Comparison of ENCODE assay signal across 1 cellular context in the genomic region with DNA sequence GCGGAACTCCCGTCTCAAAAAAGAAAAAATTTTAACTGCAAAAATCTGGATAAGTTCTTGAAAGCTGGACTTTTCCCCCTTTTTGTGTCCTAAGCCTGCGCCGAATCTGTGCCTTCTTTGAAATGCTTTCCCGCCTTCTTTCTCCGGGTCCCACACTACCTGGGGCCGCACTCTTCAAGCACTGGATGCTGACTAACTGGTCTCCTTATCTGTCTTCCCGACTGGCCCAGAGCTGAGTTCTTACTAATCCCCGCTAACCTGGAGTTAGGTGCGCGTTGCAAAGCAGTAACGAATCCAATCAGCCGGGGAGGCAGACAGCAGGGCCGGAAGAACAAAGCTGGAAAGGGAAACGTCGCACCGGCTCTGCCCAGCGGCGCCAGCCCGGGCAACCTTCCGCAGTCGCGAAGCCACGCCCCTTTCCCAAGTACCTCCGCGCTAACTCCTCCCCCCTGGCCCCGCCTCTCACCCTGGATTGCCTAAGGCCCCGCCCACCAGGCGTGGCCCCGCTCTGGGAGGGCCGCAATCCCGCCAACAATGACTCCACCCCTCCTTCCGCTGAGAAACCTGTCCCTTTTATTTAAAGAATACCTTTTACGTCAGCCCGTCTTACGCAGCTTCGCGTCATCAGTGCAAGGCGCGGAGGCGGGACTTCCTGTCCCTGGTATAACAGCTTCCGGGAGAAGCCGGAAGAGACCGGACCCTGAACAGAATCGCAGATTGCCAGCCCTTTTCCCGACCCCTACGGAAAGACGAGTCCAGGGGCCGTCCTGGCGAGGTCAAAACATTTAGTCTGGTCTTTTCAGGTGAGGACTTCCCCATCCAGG.
TF ChIP-seq lines count a peak whose summit lies in the region.

A gene (plus strand): TSS at position 666 of the 824 bp plus-strand sequence. CDS start 737 bp downstream, outside the sequence.

TF ChIP-seq in K562, 482 proteins besides CTCF, POLR2A, EP300 and RAD21 (continued from another document and continues in another):
- TF ChIP-seq, protein P1, sequence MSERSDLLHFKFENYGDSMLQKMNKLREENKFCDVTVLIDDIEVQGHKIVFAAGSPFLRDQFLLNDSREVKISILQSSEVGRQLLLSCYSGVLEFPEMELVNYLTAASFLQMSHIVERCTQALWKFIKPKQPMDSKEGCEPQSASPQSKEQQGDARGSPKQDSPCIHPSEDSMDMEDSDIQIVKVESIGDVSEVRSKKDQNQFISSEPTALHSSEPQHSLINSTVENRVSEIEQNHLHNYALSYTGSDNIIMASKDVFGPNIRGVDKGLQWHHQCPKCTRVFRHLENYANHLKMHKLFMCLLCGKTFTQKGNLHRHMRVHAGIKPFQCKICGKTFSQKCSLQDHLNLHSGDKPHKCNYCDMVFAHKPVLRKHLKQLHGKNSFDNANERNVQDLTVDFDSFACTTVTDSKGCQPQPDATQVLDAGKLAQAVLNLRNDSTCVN (CRISPR knock-in tag; IDR thresholded peaks at IDR 0.05), result no peak
- TF ChIP-seq TCF7 (IDR thresholded peaks at IDR 0.05; ENCODE audit: borderline replicate concordance), result no peak
- TF ChIP-seq, protein P2, sequence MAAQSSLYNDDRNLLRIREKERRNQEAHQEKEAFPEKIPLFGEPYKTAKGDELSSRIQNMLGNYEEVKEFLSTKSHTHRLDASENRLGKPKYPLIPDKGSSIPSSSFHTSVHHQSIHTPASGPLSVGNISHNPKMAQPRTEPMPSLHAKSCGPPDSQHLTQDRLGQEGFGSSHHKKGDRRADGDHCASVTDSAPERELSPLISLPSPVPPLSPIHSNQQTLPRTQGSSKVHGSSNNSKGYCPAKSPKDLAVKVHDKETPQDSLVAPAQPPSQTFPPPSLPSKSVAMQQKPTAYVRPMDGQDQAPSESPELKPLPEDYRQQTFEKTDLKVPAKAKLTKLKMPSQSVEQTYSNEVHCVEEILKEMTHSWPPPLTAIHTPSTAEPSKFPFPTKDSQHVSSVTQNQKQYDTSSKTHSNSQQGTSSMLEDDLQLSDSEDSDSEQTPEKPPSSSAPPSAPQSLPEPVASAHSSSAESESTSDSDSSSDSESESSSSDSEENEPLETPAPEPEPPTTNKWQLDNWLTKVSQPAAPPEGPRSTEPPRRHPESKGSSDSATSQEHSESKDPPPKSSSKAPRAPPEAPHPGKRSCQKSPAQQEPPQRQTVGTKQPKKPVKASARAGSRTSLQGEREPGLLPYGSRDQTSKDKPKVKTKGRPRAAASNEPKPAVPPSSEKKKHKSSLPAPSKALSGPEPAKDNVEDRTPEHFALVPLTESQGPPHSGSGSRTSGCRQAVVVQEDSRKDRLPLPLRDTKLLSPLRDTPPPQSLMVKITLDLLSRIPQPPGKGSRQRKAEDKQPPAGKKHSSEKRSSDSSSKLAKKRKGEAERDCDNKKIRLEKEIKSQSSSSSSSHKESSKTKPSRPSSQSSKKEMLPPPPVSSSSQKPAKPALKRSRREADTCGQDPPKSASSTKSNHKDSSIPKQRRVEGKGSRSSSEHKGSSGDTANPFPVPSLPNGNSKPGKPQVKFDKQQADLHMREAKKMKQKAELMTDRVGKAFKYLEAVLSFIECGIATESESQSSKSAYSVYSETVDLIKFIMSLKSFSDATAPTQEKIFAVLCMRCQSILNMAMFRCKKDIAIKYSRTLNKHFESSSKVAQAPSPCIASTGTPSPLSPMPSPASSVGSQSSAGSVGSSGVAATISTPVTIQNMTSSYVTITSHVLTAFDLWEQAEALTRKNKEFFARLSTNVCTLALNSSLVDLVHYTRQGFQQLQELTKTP (IDR thresholded peaks at IDR 0.05; ENCODE audit: low read depth in 1 of 2, partially characterized antibody in 2 of 2), result peak in 1 of 2 experiments; percentile 51
- no peak for TF ChIP-seq PCBP1 (IDR thresholded peaks at IDR 0.05; ENCODE audit: low read depth, low read length, poor library complexity, severe bottlenecking)
- TF ChIP-seq RBM14 (IDR thresholded peaks at IDR 0.05; ENCODE audit: borderline replicate concordance, insufficient read depth, low read depth, low read length), result no peak
- TF ChIP-seq JUN (IDR thresholded peaks at IDR 0.05; ENCODE audit: borderline replicate concordance, low read depth, low read length), result peak; percentile 50; the same call in 1 of the 2 replicates
- TF ChIP-seq JUN (CRISPR knock-in tag; IDR thresholded peaks at IDR 0.05; ENCODE audit: borderline replicate concordance), result no peak
- no peak for TF ChIP-seq NFXL1 (CRISPR knock-in tag; IDR thresholded peaks at IDR 0.05)
- TF ChIP-seq ZBTB7A (IDR thresholded peaks at IDR 0.05; ENCODE audit: borderline replicate concordance, control insufficient read depth, low read depth, low read length), result no peak
- TF ChIP-seq OTX1 (CRISPR knock-in tag; IDR thresholded peaks at IDR 0.05), result no peak
- no peak for TF ChIP-seq SREBF2 (CRISPR knock-in tag; IDR thresholded peaks at IDR 0.05)
- TF ChIP-seq DACH1 (IDR thresholded peaks at IDR 0.05; ENCODE audit: partially characterized antibody), result no peak
- TF ChIP-seq KAT7 (CRISPR knock-in tag; IDR thresholded peaks at IDR 0.05; ENCODE audit: borderline replicate concordance), result peak; percentile 89; the same call in 1 of the 2 replicates
- no peak for TF ChIP-seq GATAD2B (IDR thresholded peaks at IDR 0.05; ENCODE audit: borderline replicate concordance)
- TF ChIP-seq SLC30A9 (CRISPR knock-in tag; IDR thresholded peaks at IDR 0.05), result no peak
- peak; percentile 71; the same call in 1 of the 2 replicates for TF ChIP-seq ETV5 (CRISPR knock-in tag; IDR thresholded peaks at IDR 0.05; ENCODE audit: low read depth)
- TF ChIP-seq SNIP1 (IDR thresholded peaks at IDR 0.05; ENCODE audit: low read depth), result no peak
- no peak; the same call in 1 of the 2 replicates for TF ChIP-seq MEF2A (IDR thresholded peaks at IDR 0.05; ENCODE audit: control insufficient read depth, low read depth, low read length)
- peak; percentile 20 for TF ChIP-seq NBN (IDR thresholded peaks at IDR 0.05; ENCODE audit: low read depth)
- no peak for TF ChIP-seq ZNF41 (CRISPR knock-in tag; conservative IDR thresholded peaks at IDR 0.05)
- TF ChIP-seq ZNF174 (CRISPR knock-in tag; IDR thresholded peaks at IDR 0.05), result no peak
- TF ChIP-seq MTF1 (CRISPR knock-in tag; IDR thresholded peaks at IDR 0.05; ENCODE audit: borderline replicate concordance), result no peak
- TF ChIP-seq ZNF253 (CRISPR knock-in tag; conservative IDR thresholded peaks at IDR 0.05), result no peak
- no peak for TF ChIP-seq PTRF (tag; IDR thresholded peaks at IDR 0.05)
- TF ChIP-seq ZNF584 (CRISPR knock-in tag; IDR thresholded peaks at IDR 0.05; ENCODE audit: low read depth), result no peak
- TF ChIP-seq, protein P3, sequence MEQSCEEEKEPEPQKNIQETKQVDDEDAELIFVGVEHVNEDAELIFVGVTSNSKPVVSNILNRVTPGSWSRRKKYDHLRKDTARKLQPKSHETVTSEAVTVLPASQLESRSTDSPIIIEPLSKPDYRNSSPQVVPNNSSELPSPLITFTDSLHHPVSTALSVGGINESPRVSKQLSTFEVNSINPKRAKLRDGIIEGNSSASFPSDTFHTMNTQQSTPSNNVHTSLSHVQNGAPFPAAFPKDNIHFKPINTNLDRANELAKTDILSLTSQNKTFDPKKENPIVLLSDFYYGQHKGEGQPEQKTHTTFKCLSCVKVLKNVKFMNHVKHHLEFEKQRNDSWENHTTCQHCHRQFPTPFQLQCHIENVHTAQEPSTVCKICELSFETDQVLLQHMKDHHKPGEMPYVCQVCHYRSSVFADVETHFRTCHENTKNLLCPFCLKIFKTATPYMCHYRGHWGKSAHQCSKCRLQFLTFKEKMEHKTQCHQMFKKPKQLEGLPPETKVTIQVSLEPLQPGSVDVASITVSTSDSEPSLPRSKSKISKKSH (CRISPR knock-in tag; IDR thresholded peaks at IDR 0.05), result no peak
- no peak for TF ChIP-seq ZNF75A (CRISPR knock-in tag; IDR thresholded peaks at IDR 0.05)
- TF ChIP-seq GABPA (tag; conservative IDR thresholded peaks at IDR 0.05; ENCODE audit: low read depth), result peak; percentile 99
- TF ChIP-seq, protein P4, sequence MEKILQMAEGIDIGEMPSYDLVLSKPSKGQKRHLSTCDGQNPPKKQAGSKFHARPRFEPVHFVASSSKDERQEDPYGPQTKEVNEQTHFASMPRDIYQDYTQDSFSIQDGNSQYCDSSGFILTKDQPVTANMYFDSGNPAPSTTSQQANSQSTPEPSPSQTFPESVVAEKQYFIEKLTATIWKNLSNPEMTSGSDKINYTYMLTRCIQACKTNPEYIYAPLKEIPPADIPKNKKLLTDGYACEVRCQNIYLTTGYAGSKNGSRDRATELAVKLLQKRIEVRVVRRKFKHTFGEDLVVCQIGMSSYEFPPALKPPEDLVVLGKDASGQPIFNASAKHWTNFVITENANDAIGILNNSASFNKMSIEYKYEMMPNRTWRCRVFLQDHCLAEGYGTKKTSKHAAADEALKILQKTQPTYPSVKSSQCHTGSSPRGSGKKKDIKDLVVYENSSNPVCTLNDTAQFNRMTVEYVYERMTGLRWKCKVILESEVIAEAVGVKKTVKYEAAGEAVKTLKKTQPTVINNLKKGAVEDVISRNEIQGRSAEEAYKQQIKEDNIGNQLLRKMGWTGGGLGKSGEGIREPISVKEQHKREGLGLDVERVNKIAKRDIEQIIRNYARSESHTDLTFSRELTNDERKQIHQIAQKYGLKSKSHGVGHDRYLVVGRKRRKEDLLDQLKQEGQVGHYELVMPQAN (IDR thresholded peaks at IDR 0.05; ENCODE audit: borderline replicate concordance), result peak; percentile 86
- no peak for TF ChIP-seq BDP1 (IDR thresholded peaks at IDR 0.05; ENCODE audit: insufficient read depth, insufficient read length)
- TF ChIP-seq SRSF9 (IDR thresholded peaks at IDR 0.05; ENCODE audit: borderline replicate concordance, low read depth, low read length), result no peak
- TF ChIP-seq ZNF354B (CRISPR knock-in tag; IDR thresholded peaks at IDR 0.05), result no peak
- TF ChIP-seq KLF6 (CRISPR knock-in tag; IDR thresholded peaks at IDR 0.05; ENCODE audit: borderline replicate concordance), result no peak
- no peak for TF ChIP-seq KDM1A (IDR thresholded peaks at IDR 0.05)
- TF ChIP-seq PURB (CRISPR knock-in tag; IDR thresholded peaks at IDR 0.05; ENCODE audit: low read depth), result no peak
- TF ChIP-seq ZNF76 (CRISPR knock-in tag; IDR thresholded peaks at IDR 0.05; ENCODE audit: borderline replicate concordance), result no peak
- no peak for TF ChIP-seq SRSF1 (IDR thresholded peaks at IDR 0.05; ENCODE audit: low read depth, low read length)
- TF ChIP-seq MAFG (tag; conservative IDR thresholded peaks at IDR 0.05), result no peak
- TF ChIP-seq ZNF695 (CRISPR knock-in tag; IDR thresholded peaks at IDR 0.05), result no peak
- TF ChIP-seq FOXA1 (IDR thresholded peaks at IDR 0.05; ENCODE audit: borderline replicate concordance), result no peak
- TF ChIP-seq ARID2 (IDR thresholded peaks at IDR 0.05), result no peak
- peak; percentile 83 for TF ChIP-seq POLR2B (IDR thresholded peaks at IDR 0.05; ENCODE audit: low read depth, partially characterized antibody)
- TF ChIP-seq ZNF589 (CRISPR knock-in tag; IDR thresholded peaks at IDR 0.05; ENCODE audit: low read depth), result peak; percentile 75; the same call in 1 of the 2 replicates
- no peak for TF ChIP-seq NEUROD1 (IDR thresholded peaks at IDR 0.05; ENCODE audit: borderline replicate concordance, low read depth, low read length, partially characterized antibody)
- peak in 1 of 2 experiments; percentile 77; a peak in 3 of 4 replicates for TF ChIP-seq MAZ (CRISPR knock-in tag; conservative IDR thresholded peaks at IDR 0.05 in 1 of 2, IDR thresholded peaks at IDR 0.05 in 1 of 2)
- TF ChIP-seq ESRRB (CRISPR knock-in tag; IDR thresholded peaks at IDR 0.05; ENCODE audit: borderline replicate concordance), result no peak
- TF ChIP-seq, protein P5, sequence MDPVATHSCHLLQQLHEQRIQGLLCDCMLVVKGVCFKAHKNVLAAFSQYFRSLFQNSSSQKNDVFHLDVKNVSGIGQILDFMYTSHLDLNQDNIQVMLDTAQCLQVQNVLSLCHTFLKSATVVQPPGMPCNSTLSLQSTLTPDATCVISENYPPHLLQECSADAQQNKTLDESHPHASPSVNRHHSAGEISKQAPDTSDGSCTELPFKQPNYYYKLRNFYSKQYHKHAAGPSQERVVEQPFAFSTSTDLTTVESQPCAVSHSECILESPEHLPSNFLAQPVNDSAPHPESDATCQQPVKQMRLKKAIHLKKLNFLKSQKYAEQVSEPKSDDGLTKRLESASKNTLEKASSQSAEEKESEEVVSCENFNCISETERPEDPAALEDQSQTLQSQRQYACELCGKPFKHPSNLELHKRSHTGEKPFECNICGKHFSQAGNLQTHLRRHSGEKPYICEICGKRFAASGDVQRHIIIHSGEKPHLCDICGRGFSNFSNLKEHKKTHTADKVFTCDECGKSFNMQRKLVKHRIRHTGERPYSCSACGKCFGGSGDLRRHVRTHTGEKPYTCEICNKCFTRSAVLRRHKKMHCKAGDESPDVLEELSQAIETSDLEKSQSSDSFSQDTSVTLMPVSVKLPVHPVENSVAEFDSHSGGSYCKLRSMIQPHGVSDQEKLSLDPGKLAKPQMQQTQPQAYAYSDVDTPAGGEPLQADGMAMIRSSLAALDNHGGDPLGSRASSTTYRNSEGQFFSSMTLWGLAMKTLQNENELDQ (CRISPR knock-in tag; IDR thresholded peaks at IDR 0.05; ENCODE audit: borderline replicate concordance), result 0 out of 2 replicates have a peak, but pooled peaks have one; percentile 31
- peak; percentile 56; the same call in 1 of the 2 replicates for TF ChIP-seq SMAD4 (CRISPR knock-in tag; conservative IDR thresholded peaks at IDR 0.05)
- TF ChIP-seq, protein P6, sequence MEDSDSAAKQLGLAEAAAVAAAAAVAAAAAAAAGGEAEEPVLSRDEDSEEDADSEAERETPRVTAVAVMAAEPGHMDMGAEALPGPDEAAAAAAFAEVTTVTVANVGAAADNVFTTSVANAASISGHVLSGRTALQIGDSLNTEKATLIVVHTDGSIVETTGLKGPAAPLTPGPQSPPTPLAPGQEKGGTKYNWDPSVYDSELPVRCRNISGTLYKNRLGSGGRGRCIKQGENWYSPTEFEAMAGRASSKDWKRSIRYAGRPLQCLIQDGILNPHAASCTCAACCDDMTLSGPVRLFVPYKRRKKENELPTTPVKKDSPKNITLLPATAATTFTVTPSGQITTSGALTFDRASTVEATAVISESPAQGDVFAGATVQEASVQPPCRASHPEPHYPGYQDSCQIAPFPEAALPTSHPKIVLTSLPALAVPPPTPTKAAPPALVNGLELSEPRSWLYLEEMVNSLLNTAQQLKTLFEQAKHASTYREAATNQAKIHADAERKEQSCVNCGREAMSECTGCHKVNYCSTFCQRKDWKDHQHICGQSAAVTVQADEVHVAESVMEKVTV (CRISPR knock-in tag; IDR thresholded peaks at IDR 0.05), result no peak
- TF ChIP-seq U2AF2 (optimal IDR thresholded peaks at IDR 0.05; ENCODE audit: low read depth, low read length), result no peak
- no peak for TF ChIP-seq ARNT (IDR thresholded peaks at IDR 0.05)
- TF ChIP-seq, protein P7, sequence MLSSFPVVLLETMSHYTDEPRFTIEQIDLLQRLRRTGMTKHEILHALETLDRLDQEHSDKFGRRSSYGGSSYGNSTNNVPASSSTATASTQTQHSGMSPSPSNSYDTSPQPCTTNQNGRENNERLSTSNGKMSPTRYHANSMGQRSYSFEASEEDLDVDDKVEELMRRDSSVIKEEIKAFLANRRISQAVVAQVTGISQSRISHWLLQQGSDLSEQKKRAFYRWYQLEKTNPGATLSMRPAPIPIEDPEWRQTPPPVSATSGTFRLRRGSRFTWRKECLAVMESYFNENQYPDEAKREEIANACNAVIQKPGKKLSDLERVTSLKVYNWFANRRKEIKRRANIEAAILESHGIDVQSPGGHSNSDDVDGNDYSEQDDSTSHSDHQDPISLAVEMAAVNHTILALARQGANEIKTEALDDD (IDR thresholded peaks at IDR 0.05), result peak; percentile 85
- TF ChIP-seq ZNF121 (CRISPR knock-in tag; conservative IDR thresholded peaks at IDR 0.05), result 0 out of 2 replicates have a peak, but pooled peaks have one; percentile 35
- no peak for TF ChIP-seq MED1 (CRISPR knock-in tag; IDR thresholded peaks at IDR 0.05; ENCODE audit: borderline replicate concordance)
- peak; percentile 22; the same call in 1 of the 2 replicates for TF ChIP-seq HDAC2 (IDR thresholded peaks at IDR 0.05)
